Comparison of ENCODE assay signal across 15 cellular contexts in the genomic region with DNA sequence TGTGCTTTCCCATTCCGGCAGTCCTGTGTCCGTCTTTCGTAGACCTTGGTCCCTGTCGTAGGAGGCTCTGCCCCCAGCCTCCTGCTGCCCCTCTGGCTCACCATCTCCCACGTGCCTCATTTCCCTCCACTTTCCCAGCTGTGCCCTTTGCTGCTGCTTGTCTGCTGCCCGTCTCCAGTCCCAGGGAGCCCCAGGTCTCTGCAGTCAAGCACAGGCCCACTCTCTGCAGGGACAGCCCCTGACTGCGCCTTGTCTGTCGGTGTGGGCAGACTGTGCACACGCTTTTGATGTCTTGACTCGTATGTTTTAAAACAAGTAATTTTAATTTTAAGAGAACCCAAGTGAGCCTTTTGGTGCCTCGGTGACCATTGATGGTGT. TPM values are rescaled to one million over a fixed set of nuclear protein-coding genes. Genes with fewer than 3 reads are reported as not detected.
"Had no signal": no experiment of that assay in that cellular context is flagged by ENCODE, and none has a peak within 500 bp of the region (broad histone marks: within the 10 kb centered on the region; RNA-seq: fewer than 3 reads in every experiment).

No MANE protein-coding gene starts in this region.

- ATAC-seq: activated T-helper 17 cell treated with anti-CD3 and anti-CD28 coated beads, Interleukin-2, amount 50 U/mL, for 72 hours; left colon had no signal

- H3K9me3 Mint-ChIP-seq: activated T-helper 17 cell treated with anti-CD3 and anti-CD28 coated beads, Interleukin-2, amount 50 U/mL, for 72 hours; immature natural killer cell had no signal

- H3K27me3 Mint-ChIP-seq: activated naive CD4-positive, alpha-beta T cell treated with anti-CD3 and anti-CD28 coated beads, Interleukin-2, amount 10 ng/mL, durations not matched to agents 7 days and 5 days; activated T-helper 17 cell treated with anti-CD3 and anti-CD28 coated beads, Interleukin-2, amount 50 U/mL, for 72 hours had no signal

- H3K4me3 ChIP-seq: dorsolateral prefrontal cortex, tibial artery, uterus had no signal

- H3K27me3 ChIP-seq: dorsolateral prefrontal cortex, tibial artery, uterus had no signal

- H3K4me3 Mint-ChIP-seq: activated naive CD4-positive, alpha-beta T cell treated with anti-CD3 and anti-CD28 coated beads, Interleukin-2, amount 10 ng/mL, durations not matched to agents 7 days and 5 days; activated T-helper 17 cell treated with anti-CD3 and anti-CD28 coated beads, Interleukin-2, amount 50 U/mL, for 72 hours; nephron progenitor cell had no signal

- DNase-seq: activated CD4-positive, alpha-beta T cell treated with anti-CD3 and anti-CD28 coated beads, Interleukin-2, amount 50 U/mL, for 1 hour; activated CD4-positive, CD25-positive, alpha-beta regulatory T cell; activated naive CD4-positive, alpha-beta T cell treated with anti-CD3 and anti-CD28 coated beads, Interleukin-2, amount 10 ng/mL, durations not matched to agents 7 days and 5 days; left colon; mammary epithelial cell; nephron progenitor cell; SK-N-SH; stimulated activated CD4-positive, alpha-beta T cell treated with anti-CD3 and anti-CD28 coated beads, Interleukin-4, amount 100 ng/mL, for 4 hours; uterus had no signal

- H3K4me1 ChIP-seq: uterus had no signal

- H3K4me1 Mint-ChIP-seq: nephron progenitor cell had no signal

- H3K9me3 ChIP-seq: SK-N-SH, uterus had no signal

- H3K36me3 ChIP-seq: uterus had no signal

- H3K27ac ChIP-seq: tibial artery, uterus had no signal

- H3K27ac Mint-ChIP-seq: activated T-helper 17 cell treated with anti-CD3 and anti-CD28 coated beads, Interleukin-2, amount 50 U/mL, for 72 hours had no signal

RNA-seq across cellular contexts. Expression of a gene that starts 58.4 kb away (rescaled TPM):
- total RNA-seq: mononuclear cell, skeletal muscle tissue had no signal
